In genomic region chr2:37585982-37586621, GRCh38 we compare ENCODE assay signal across 8 cellular contexts.
DNase-seq lines count a peak whose midpoint lies in the region; TF ChIP-seq lines count a peak whose summit lies in the region.

No MANE protein-coding gene starts in this region.

- H3K27me3 ChIP-seq in SJSA1 (replicated peaks) (no peaks in the 10 kb centered on the region), hepatocyte (no peaks in the 10 kb centered on the region), testis (no peaks in the 10 kb centered on the region)

- no peaks in the 10 kb centered on the region for H3K9me2 ChIP-seq in hepatocyte (replicated peaks; ENCODE audit: insufficient read depth)

- 43% methylated on average over 7 of the region's 7 CpGs for WGBS in hepatocyte (ENCODE audit: low lambda C conversion rate, missing lambda C conversion rate)
- WGBS in testis, 2 donors: 48 to 50% methylated on average over 7 of the region's 7 CpGs

- no peak for TF ChIP-seq POLR2A in testis (IDR thresholded peaks at IDR 0.05)

- H3K9me3 ChIP-seq in SJSA1 (replicated peaks) (no peaks in the 10 kb centered on the region), hepatocyte (ENCODE audit: low read depth) (no peaks in the 10 kb centered on the region), testis (no peaks in the 10 kb centered on the region)

- intact Hi-C loops in testis (cut with DNase I; ENCODE audit: low total_unique reads): no loop called here

- H3K36me3 ChIP-seq in SJSA1 (no peaks in the 10 kb centered on the region), hepatocyte (replicated peaks; ENCODE audit: insufficient read depth, low read depth) (no peaks in the 10 kb centered on the region), testis (ENCODE audit: low read depth, missing control alignments) (no peaks in the 10 kb centered on the region)

- DNase-seq in activated gamma-delta T cell treated with Interleukin-2 at 50 U/mL for 16 hours (peak; percentile 67), activated gamma-delta T cell (lab: John Stamatoyannopoulos, UW) (no peak), SJSA1 (ENCODE audit: low read depth in 1 of 2, low spot score in 2 of 2) (peak; percentile 63 to 74), hepatocyte (ENCODE audit: low spot score) (peak; percentile 30), testis (no peak), NCI-H1930 (lab: John Stamatoyannopoulos, UW) (no peak)
- peak; percentile 45 to 65 for DNase-seq in stimulated activated CD4-positive, alpha-beta T cell treated with anti-CD3 and anti-CD28 coated beads, Interleukin-4, amount 100 ng/mL, for 48 hours (ENCODE audit: low read depth in 2 of 2)

- H3K4me3 ChIP-seq in SJSA1 (no peak overlapping the region), hepatocyte (no peak overlapping the region), testis (no peak overlapping the region)

- peak overlapping the region; percentile 56 for H3K4me3 Mint-ChIP-seq in activated naive CD8-positive, alpha-beta T cell

- no peaks in the 10 kb centered on the region for H3K9me3 Mint-ChIP-seq in activated naive CD8-positive, alpha-beta T cell (ENCODE audit: low read depth)

- H3K4me1 ChIP-seq in SJSA1 (replicated peaks) (peaks cover 80% of the 10 kb centered on the region), hepatocyte (ENCODE audit: insufficient read depth) (peaks cover 66% of the 10 kb centered on the region), testis (peaks cover 30% of the 10 kb centered on the region)

- H4K20me1 ChIP-seq in hepatocyte (ENCODE audit: insufficient read depth, poor library complexity, severe bottlenecking): no peaks in the 10 kb centered on the region

- H3K27ac ChIP-seq in SJSA1 (peak overlapping the region; percentile 29), hepatocyte (peak overlapping the region; percentile 32), testis (peak overlapping the region in 1 of 2 donors; percentile 44)

- no peak overlapping the region for H3K4me2 ChIP-seq in hepatocyte

- H3K27ac Mint-ChIP-seq in activated naive CD8-positive, alpha-beta T cell: peak overlapping the region; percentile 75

- H2AFZ ChIP-seq in hepatocyte: no peak overlapping the region

- TF ChIP-seq CTCF in hepatocyte (IDR thresholded peaks at IDR 0.05; ENCODE audit: poor library complexity) (no peak), testis (IDR thresholded peaks at IDR 0.05) (no peak)

- peaks cover 91% of the 10 kb centered on the region for H3K4me1 Mint-ChIP-seq in activated naive CD8-positive, alpha-beta T cell (ENCODE audit: low read depth)

- H3K79me2 ChIP-seq in hepatocyte: no peaks in the 10 kb centered on the region

- H3K36me3 Mint-ChIP-seq in activated naive CD8-positive, alpha-beta T cell: no peaks in the 10 kb centered on the region

- H3K27me3 Mint-ChIP-seq in activated naive CD8-positive, alpha-beta T cell: no peaks in the 10 kb centered on the region

Comparison
In these comparisons a context has a peak if more than half of its experiments do, and no peak if none do; other contexts are left out.
1. DNase-seq: peak in activated gamma-delta T cell treated with Interleukin-2 at 50 U/mL for 16 hours (single experiment), SJSA1 (2 of 2), hepatocyte (single experiment) and stimulated activated CD4-positive, alpha-beta T cell treated with anti-CD3 and anti-CD28 coated beads, Interleukin-4, amount 100 ng/mL, for 48 hours (2 of 2); none in activated gamma-delta T cell (single experiment), testis (single experiment) and NCI-H1930 (0 of 2).